ENCODE assay signal across 1 cellular context in the genomic region with DNA sequence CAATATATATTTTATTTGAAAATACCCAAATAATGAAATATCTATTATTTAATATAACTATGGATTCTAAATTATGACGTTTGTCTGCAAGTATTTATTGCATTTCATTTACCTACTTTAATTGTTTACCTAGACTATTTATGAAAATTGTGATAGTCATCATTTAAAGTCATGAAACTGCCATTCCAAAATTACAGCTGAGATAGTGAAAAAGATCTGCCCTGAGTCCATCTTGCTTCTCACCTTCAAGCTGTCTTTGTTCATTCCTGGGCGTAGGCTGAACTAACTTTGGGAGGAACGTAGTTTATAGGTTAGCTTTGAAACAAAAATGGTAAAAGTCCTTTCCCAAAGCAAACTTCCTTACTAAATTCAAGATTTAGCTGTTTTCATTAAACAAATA.
TF ChIP-seq lines count a peak whose summit lies in the region.

No MANE protein-coding gene starts in this region.

TF ChIP-seq in HepG2, 621 proteins besides CTCF, POLR2A, EP300 and RAD21:
- TF ChIP-seq U2AF1 (optimal IDR thresholded peaks at IDR 0.05; ENCODE audit: low read depth, low read length) (no peak), ZNF562 (CRISPR knock-in tag; IDR thresholded peaks at IDR 0.05; ENCODE audit: borderline replicate concordance) (no peak), ZNF451 (CRISPR knock-in tag; IDR thresholded peaks at IDR 0.05) (no peak), MAFK (conservative IDR thresholded peaks at IDR 0.05 in 1 of 2, IDR thresholded peaks at IDR 0.05 in 1 of 2; ENCODE audit: low read length in 2 of 2) (peak; percentile 45 to 71; a peak in 3 of 4 replicates), PITX1 (CRISPR knock-in tag; IDR thresholded peaks at IDR 0.05) (no peak), SMARCE1 (IDR thresholded peaks at IDR 0.05; ENCODE audit: borderline replicate concordance) (no peak), MXI1 (IDR thresholded peaks at IDR 0.05; ENCODE audit: borderline replicate concordance, low read depth, low read length) (no peak), RAD51 (IDR thresholded peaks at IDR 0.05; ENCODE audit: borderline replicate concordance) (no peak), ZFP62 (CRISPR knock-in tag; IDR thresholded peaks at IDR 0.05) (no peak), SMAD9 (CRISPR knock-in tag; IDR thresholded peaks at IDR 0.05) (no peak), THAP11 (CRISPR knock-in tag; IDR thresholded peaks at IDR 0.05) (no peak), MAFF (IDR thresholded peaks at IDR 0.05; ENCODE audit: low read depth, low read length) (peak; percentile 55; the same call in 1 of the 2 replicates), GATAD2A (CRISPR knock-in tag; IDR thresholded peaks at IDR 0.05) (no peak), ZSCAN31 (CRISPR knock-in tag; IDR thresholded peaks at IDR 0.05; ENCODE audit: low read depth) (no peak), MIER3 (CRISPR knock-in tag; IDR thresholded peaks at IDR 0.05; ENCODE audit: borderline replicate concordance) (no peak), ZNF792 (CRISPR knock-in tag; IDR thresholded peaks at IDR 0.05) (no peak), ZNF460 (CRISPR knock-in tag; IDR thresholded peaks at IDR 0.05; ENCODE audit: borderline replicate concordance) (no peak)
- TF ChIP-seq, protein P1, sequence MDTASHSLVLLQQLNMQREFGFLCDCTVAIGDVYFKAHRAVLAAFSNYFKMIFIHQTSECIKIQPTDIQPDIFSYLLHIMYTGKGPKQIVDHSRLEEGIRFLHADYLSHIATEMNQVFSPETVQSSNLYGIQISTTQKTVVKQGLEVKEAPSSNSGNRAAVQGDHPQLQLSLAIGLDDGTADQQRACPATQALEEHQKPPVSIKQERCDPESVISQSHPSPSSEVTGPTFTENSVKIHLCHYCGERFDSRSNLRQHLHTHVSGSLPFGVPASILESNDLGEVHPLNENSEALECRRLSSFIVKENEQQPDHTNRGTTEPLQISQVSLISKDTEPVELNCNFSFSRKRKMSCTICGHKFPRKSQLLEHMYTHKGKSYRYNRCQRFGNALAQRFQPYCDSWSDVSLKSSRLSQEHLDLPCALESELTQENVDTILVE (CRISPR knock-in tag; IDR thresholded peaks at IDR 0.05), result no peak
